ENCODE assay signal across 32 cellular contexts in genomic region chr2:98311771-98312545, GRCh38. TPM values are rescaled to one million over a fixed set of nuclear protein-coding genes. Genes with fewer than 3 reads are reported as not detected.
A peak's percentile ranks its signal among the peaks of the same experiment; 100 is the strongest.
DNase-seq lines count a peak whose midpoint lies in the region; ATAC-seq, FAIRE-seq and TF ChIP-seq lines count a peak whose summit lies in the region.
"Had no signal": no experiment of that assay in that cellular context is flagged by ENCODE, and none has a peak within 500 bp of the region (broad histone marks: within the 10 kb centered on the region; RNA-seq: fewer than 3 reads in every experiment).

No MANE protein-coding gene starts in this region.

- H3K27ac ChIP-seq in GM23338 (ENCODE audit: low read depth): no peak overlapping the region
- H3K27ac ChIP-seq in OCI-LY1 (ENCODE audit: low read depth, low read length, poor library complexity, severe bottlenecking): no peak overlapping the region
- no peak overlapping the region for H3K27ac ChIP-seq in H1 (ENCODE audit: low read depth, low read length)
- no peak overlapping the region for H3K27ac ChIP-seq in left ventricle myocardium inferior (replicated peaks)
- H3K27ac ChIP-seq: ovary, SJSA1, upper lobe of left lung had no signal

- peaks cover 2% of the 10 kb centered on the region; the same call in 1 of the 3 replicates for H3K36me3 Mint-ChIP-seq in GM23338 (ENCODE audit: low read depth)
- no peaks in the 10 kb centered on the region for H3K36me3 Mint-ChIP-seq in stimulated activated memory B cell treated with anti-CD40 and anti-IgM and Interleukin-4, amounts not matched to agents 10 μg/mL and 1 μg/mL and 100 μg/mL, for 72 hours
- H3K36me3 Mint-ChIP-seq: activated naive CD8-positive, alpha-beta T cell treated with anti-CD3 and anti-CD28 coated beads, Interleukin-2, amount 10 ng/mL, durations not matched to agents 7 days and 5 days; CD4-positive, CD25-positive, alpha-beta regulatory T cell had no signal

- H2BK12ac ChIP-seq in H1 (ENCODE audit: low read depth, low read length): no peak overlapping the region

- no peak overlapping the region for H2BK120ac ChIP-seq in H1 (replicated peaks; ENCODE audit: low read depth, low read length)

- H3K36me3 ChIP-seq in GM23338 (ENCODE audit: insufficient read depth) (no peaks in the 10 kb centered on the region), OCI-LY1 (ENCODE audit: insufficient read depth, low read length) (no peaks in the 10 kb centered on the region), H1 (ENCODE audit: control insufficient read depth in 2 of 4, insufficient read depth in 4 of 4, low read length in 3 of 4) (no peaks in the 10 kb centered on the region), left ventricle myocardium inferior (no peaks in the 10 kb centered on the region)
- H3K36me3 ChIP-seq: ovary, SJSA1, upper lobe of left lung had no signal

- peaks cover 20% of the 10 kb centered on the region for H3K4me1 Mint-ChIP-seq in GM23338
- H3K4me1 Mint-ChIP-seq in stimulated activated memory B cell treated with anti-CD40 and anti-IgM and Interleukin-4, amounts not matched to agents 10 μg/mL and 1 μg/mL and 100 μg/mL, for 72 hours: no peaks in the 10 kb centered on the region
- H3K4me1 Mint-ChIP-seq: activated CD4-positive, alpha-beta memory T cell treated with anti-CD3 and anti-CD28 coated beads, Interleukin-2, amount 10 ng/mL, durations not matched to agents 7 days and 5 days; activated naive CD8-positive, alpha-beta T cell treated with anti-CD3 and anti-CD28 coated beads, Interleukin-2, amount 10 ng/mL, durations not matched to agents 7 days and 5 days; CD4-positive, CD25-positive, alpha-beta regulatory T cell; central memory CD8-positive, alpha-beta T cell; nephron had no signal

- H3K9me3 ChIP-seq in OCI-LY1 (ENCODE audit: low read length) (no peaks in the 10 kb centered on the region), H1 (ENCODE audit: insufficient read depth in 2 of 2, low read depth in 1 of 2, low read length in 1 of 2) (no peaks in the 10 kb centered on the region), left ventricle myocardium inferior (replicated peaks) (no peaks in the 10 kb centered on the region)
- H3K9me3 ChIP-seq: ovary, upper lobe of left lung had no signal

- WGBS in H1 (ENCODE audit: extremely low coverage in 1 of 2, insufficient coverage in 1 of 2, insufficient read length in 1 of 2, insufficient replicate concordance in 2 of 2, low coverage in 1 of 2, low lambda C conversion rate in 2 of 2, missing lambda C conversion rate in 1 of 2), 2 experiments: 86% methylated on average over 33 of the region's 33 CpGs; no CpG with 5 or more reads in 1 of the 2 experiments

- no peaks in the 10 kb centered on the region for H3K23me2 ChIP-seq in H1 (ENCODE audit: low read depth, low read length)

- H3K4me2 ChIP-seq in GM23338 (no peak overlapping the region), OCI-LY1 (ENCODE audit: low read length) (no peak overlapping the region), H1 (ENCODE audit: insufficient read depth in 1 of 2, low read depth in 2 of 2, low read length in 2 of 2) (no peak overlapping the region)
- H3K4me2 ChIP-seq: smooth muscle cell had no signal

- no peak overlapping the region for H2BK20ac ChIP-seq in H1 (ENCODE audit: low read length)

- H3K9me2 ChIP-seq in GM23338 (ENCODE audit: insufficient read depth): 0 out of 2 replicates have a peak, but pooled peaks cover 3% of the 10 kb centered on the region
- no peaks in the 10 kb centered on the region for H3K9me2 ChIP-seq in OCI-LY1 (ENCODE audit: low read depth, low read length)

- no peak overlapping the region; the same call in 1 of the 2 replicates for H4K8ac ChIP-seq in H1 (ENCODE audit: extremely low read depth, insufficient read depth, low read length)

- no peaks in the 10 kb centered on the region; the same call in 1 of the 2 replicates for H4K20me1 ChIP-seq in GM23338 (replicated peaks; ENCODE audit: insufficient read depth)
- H4K20me1 ChIP-seq in OCI-LY1 (ENCODE audit: insufficient read depth, low read length): no peaks in the 10 kb centered on the region
- no peaks in the 10 kb centered on the region for H4K20me1 ChIP-seq in H1 (replicated peaks in 1 of 2; ENCODE audit: control insufficient read depth in 1 of 2, insufficient read depth in 2 of 2, low read length in 2 of 2)

- H2AFZ ChIP-seq in GM23338 (peak overlapping the region; percentile 83), OCI-LY1 (ENCODE audit: low read length) (no peak overlapping the region), H1 (ENCODE audit: low read length) (peak overlapping the region; percentile 79; the same call in 1 of the 2 replicates)

- CTCF ChIA-PET in H1 (lab: Charles Lee; ENCODE audit: partially characterized antibody): interaction anchor here (0.5 to 2.4 kb wide), 17 partner anchors 12 to 1497 kb away, joined by 3 to 15 read pairs (median 4); no protein-coding TSS in a partner anchor

- H3K4me3 ChIP-seq in GM23338 (no peak overlapping the region), OCI-LY1 (ENCODE audit: low read depth, low read length, poor library complexity, severe bottlenecking) (no peak overlapping the region), H1 (ENCODE audit: extremely low read depth in 1 of 4, insufficient read depth in 2 of 4, low read depth in 3 of 4, low read length in 4 of 4) (no peak overlapping the region), left ventricle myocardium inferior (no peak overlapping the region)
- H3K4me3 ChIP-seq: ovary, SJSA1, smooth muscle cell, upper lobe of left lung had no signal

- no peak overlapping the region for H4K5ac ChIP-seq in H1 (ENCODE audit: insufficient read length, low read depth, low read length)

- no peak overlapping the region for H2AK5ac ChIP-seq in H1 (ENCODE audit: low read depth, low read length)

- H2BK15ac ChIP-seq in H1 (ENCODE audit: low read length): no peak overlapping the region

- POLR2A ChIA-PET in H1 (lab: Charles Lee; ENCODE audit: partially characterized antibody): no interaction called here

- H3K4me1 ChIP-seq in GM23338 (ENCODE audit: insufficient read depth): peaks cover 2% of the 10 kb centered on the region
- no peaks in the 10 kb centered on the region for H3K4me1 ChIP-seq in OCI-LY1 (ENCODE audit: insufficient read depth, low read length, severe bottlenecking)
- peaks cover 0 to 4% (median 0%) of the 10 kb centered on the region in 4 experiments; a peak in 3 of 7 replicates for H3K4me1 ChIP-seq in H1 (replicated peaks in 1 of 4; ENCODE audit: control insufficient read depth in 3 of 4, insufficient read depth in 4 of 4, low read length in 3 of 4)
- no peaks in the 10 kb centered on the region for H3K4me1 ChIP-seq in left ventricle myocardium inferior
- H3K4me1 ChIP-seq: SJSA1 had no signal

- TF ChIP-seq RAD21 in H1 (IDR thresholded peaks at IDR 0.05 in 1 of 2, conservative IDR thresholded peaks at IDR 0.05 in 1 of 2; ENCODE audit: low read depth in 2 of 2, low read length in 2 of 2): peak; percentile 41 to 67; a peak in 3 of 4 replicates

- no peak overlapping the region for H2BK5ac ChIP-seq in H1 (ENCODE audit: low read depth, low read length)

- H3K14ac ChIP-seq in H1 (ENCODE audit: insufficient read length): no peak overlapping the region

- no peak overlapping the region for H3K23ac ChIP-seq in H1 (ENCODE audit: insufficient read length)

- H3K4ac ChIP-seq in H1 (replicated peaks; ENCODE audit: insufficient read length, low read depth, low read length): no peak overlapping the region

- peaks cover 8% of the 10 kb centered on the region for H3K27me3 Mint-ChIP-seq in GM23338 (ENCODE audit: insufficient read depth, low read depth, poor library complexity)
- peaks cover 63% of the 10 kb centered on the region for H3K27me3 Mint-ChIP-seq in stimulated activated memory B cell treated with anti-CD40 and anti-IgM and Interleukin-4, amounts not matched to agents 10 μg/mL and 1 μg/mL and 100 μg/mL, for 72 hours

- H3F3A ChIP-seq in GM23338 (replicated peaks; ENCODE audit: low read depth) (no peaks in the 10 kb centered on the region), OCI-LY1 (ENCODE audit: insufficient read depth, low read length) (no peaks in the 10 kb centered on the region)

- no peak for FAIRE-seq in H1 (lab: Jason Lieb, UNC)
- FAIRE-seq: astrocyte, GM12892, kidney, RCC 7860 had no signal

- H3K79me2 ChIP-seq in GM23338 (replicated peaks; ENCODE audit: insufficient read depth) (no peaks in the 10 kb centered on the region), OCI-LY1 (ENCODE audit: insufficient read depth, low read length) (no peaks in the 10 kb centered on the region), H1 (ENCODE audit: control insufficient read depth in 1 of 2, insufficient read depth in 2 of 2, low read length in 2 of 2) (no peaks in the 10 kb centered on the region)

- H3K27me3 ChIP-seq in GM23338 (ENCODE audit: insufficient read depth): no peaks in the 10 kb centered on the region
- H3K27me3 ChIP-seq in OCI-LY1 (ENCODE audit: insufficient read depth, low read length): no peaks in the 10 kb centered on the region
- H3K27me3 ChIP-seq in H1 (replicated peaks in 1 of 4; ENCODE audit: control insufficient read depth in 3 of 4, extremely low read depth in 1 of 4, insufficient read depth in 3 of 4, low read length in 3 of 4): no peaks in the 10 kb centered on the region
- H3K27me3 ChIP-seq in left ventricle myocardium inferior (ENCODE audit: low read depth): peaks cover 54% of the 10 kb centered on the region
- H3K27me3 ChIP-seq: ovary, SJSA1, upper lobe of left lung had no signal

- H3K9me3 Mint-ChIP-seq in GM23338: 0 out of 3 replicates have a peak, but pooled peaks cover 2% of the 10 kb centered on the region
- no peaks in the 10 kb centered on the region for H3K9me3 Mint-ChIP-seq in stimulated activated memory B cell treated with anti-CD40 and anti-IgM and Interleukin-4, amounts not matched to agents 10 μg/mL and 1 μg/mL and 100 μg/mL, for 72 hours
- H3K9me3 Mint-ChIP-seq: activated CD4-positive, alpha-beta memory T cell treated with anti-CD3 and anti-CD28 coated beads, Interleukin-2, amount 10 ng/mL, durations not matched to agents 7 days and 5 days; central memory CD8-positive, alpha-beta T cell had no signal

- H3K4me3 Mint-ChIP-seq in GM23338: no peak overlapping the region
- no peak overlapping the region for H3K4me3 Mint-ChIP-seq in stimulated activated memory B cell treated with anti-CD40 and anti-IgM and Interleukin-4, amounts not matched to agents 10 μg/mL and 1 μg/mL and 100 μg/mL, for 72 hours
- H3K4me3 Mint-ChIP-seq: activated CD4-positive, alpha-beta memory T cell treated with anti-CD3 and anti-CD28 coated beads, Interleukin-2, amount 10 ng/mL, durations not matched to agents 7 days and 5 days; activated naive CD8-positive, alpha-beta T cell treated with anti-CD3 and anti-CD28 coated beads, Interleukin-2, amount 10 ng/mL, durations not matched to agents 7 days and 5 days; CD4-positive, CD25-positive, alpha-beta regulatory T cell; central memory CD8-positive, alpha-beta T cell; IgD-negative memory B cell; nephron had no signal

- ATAC-seq in GM23338 (peak; percentile 80), GM21423 (IDR thresholded peaks at IDR 0.05; ENCODE audit: unreplicated experiment) (no peak)
- peak; percentile 36 for ATAC-seq in stimulated activated memory B cell treated with anti-CD40 and anti-IgM and Interleukin-4, amounts not matched to agents 10 μg/mL and 1 μg/mL and 100 μg/mL, for 72 hours
- ATAC-seq: activated CD4-positive, CD25-positive, alpha-beta regulatory T cell treated with anti-CD3 and anti-CD28 coated beads, Interleukin-2, amount 50 U/mL, for 24 hours had no signal

- TF ChIP-seq CTCF in GM23338 (conservative IDR thresholded peaks at IDR 0.05; ENCODE audit: low read depth in 2 of 2): peak; percentile 57 to 73
- TF ChIP-seq CTCF in OCI-LY1 (IDR thresholded peaks at IDR 0.05; ENCODE audit: low read length): peak; percentile 26; the same call in 1 of the 2 replicates
- TF ChIP-seq CTCF in H1 (IDR thresholded peaks at IDR 0.05; ENCODE audit: control extremely low read depth in 1 of 3, insufficient read depth in 1 of 3, low read depth in 1 of 3, low read length in 3 of 3): peak; percentile 44 to 63 (median 54)
- TF ChIP-seq CTCF in left ventricle myocardium inferior (IDR thresholded peaks at IDR 0.05; ENCODE audit: borderline replicate concordance): no peak

- intact Hi-C loops in left ventricle myocardium inferior (cut with micrococcal nuclease): no loop called here

- no peak for TF ChIP-seq POLR2A in H1 (IDR thresholded peaks at IDR 0.05; ENCODE audit: control extremely low read depth in 1 of 2, low read depth in 2 of 2, low read length in 2 of 2)

- no peak overlapping the region for H4K91ac ChIP-seq in H1 (replicated peaks; ENCODE audit: insufficient read length, low read length)

- peak; percentile 61 for DNase-seq in GM23338 (ENCODE audit: low spot score)
- DNase-seq in H1 (ENCODE audit: low read depth in 1 of 2, low spot score in 2 of 2): peak in 1 of 2 experiments; percentile 78
- DNase-seq in DMS79 treated with DMSO at 0.1 percent for 48 hours (lab: John Stamatoyannopoulos, UW): no peak
- no peak for DNase-seq in left ventricle myocardium inferior
- DNase-seq: activated CD4-positive, alpha-beta memory T cell treated with anti-CD3 and anti-CD28 coated beads, Interleukin-2, amount 10 ng/mL, durations not matched to agents 7 days and 5 days; activated effector memory CD4-positive, alpha-beta T cell treated with anti-CD3 and anti-CD28 coated beads, Interleukin-2, amount 50 U/mL, for 16 hours; activated naive CD8-positive, alpha-beta T cell treated with anti-CD3 and anti-CD28 coated beads, Interleukin-2, amount 10 ng/mL, durations not matched to agents 7 days and 5 days; activated T-cell treated with anti-CD3 and anti-CD28 coated beads for 4 hours; CD4-positive, CD25-positive, alpha-beta regulatory T cell; dermis blood vessel endothelial cell; kidney; NCI-H1092 treated with DMSO at 0.1 percent for 48 hours; NCI-H187 treated with DMSO at 0.1 percent for 48 hours; NCI-H526; ovary; T-helper 1 cell; upper lobe of left lung had no signal

- H3K9ac ChIP-seq in OCI-LY1 (ENCODE audit: low read length) (no peak overlapping the region), H1 (replicated peaks in 1 of 4; ENCODE audit: extremely low read depth in 1 of 4, low read depth in 3 of 4, low read length in 3 of 4) (no peak overlapping the region)

- no peak overlapping the region for H3K27ac Mint-ChIP-seq in GM23338
- no peak overlapping the region for H3K27ac Mint-ChIP-seq in stimulated activated memory B cell treated with anti-CD40 and anti-IgM and Interleukin-4, amounts not matched to agents 10 μg/mL and 1 μg/mL and 100 μg/mL, for 72 hours
- H3K27ac Mint-ChIP-seq: activated CD4-positive, alpha-beta memory T cell treated with anti-CD3 and anti-CD28 coated beads, Interleukin-2, amount 10 ng/mL, durations not matched to agents 7 days and 5 days; activated naive CD8-positive, alpha-beta T cell treated with anti-CD3 and anti-CD28 coated beads, Interleukin-2, amount 10 ng/mL, durations not matched to agents 7 days and 5 days; CD4-positive, CD25-positive, alpha-beta regulatory T cell; IgD-negative memory B cell; nephron had no signal

- no peak for TF ChIP-seq EP300 in H1 (IDR thresholded peaks at IDR 0.05; ENCODE audit: borderline replicate concordance in 1 of 2, low read depth in 2 of 2, low read length in 2 of 2)

- no peaks in the 10 kb centered on the region for H3K79me1 ChIP-seq in H1 (ENCODE audit: low read depth, low read length)

- no peak overlapping the region for H3K56ac ChIP-seq in H1 (replicated peaks; ENCODE audit: insufficient read length, low read depth, low read length)

- peak overlapping the region; percentile 24; the same call in 1 of the 2 replicates for H3K18ac ChIP-seq in H1 (ENCODE audit: extremely low read depth, low read length)

RNA-seq across cellular contexts. Expression of gene CNGA3, which starts 34.3 kb away (rescaled TPM):
- not detected in 2 replicates for total RNA-seq in GM23338 (2014; rRNA removed; shearing (Covaris generic))
- polyA plus RNA-seq in GM23338 (2016; fragmentation: Nextera tagmentation; extraction: Ambion mirVana): not detected in 2 replicates
- total RNA-seq in H1 (2021; fragmentation: NEBNext Ultra II Directional; extraction: Animal tissue kit (Norgen Biotek cat#: 25700)): not detected in 2 replicates
- 0.02 TPM in 1 of 2 replicates, not detected in the other for polyA plus RNA-seq in H1 (2011; rRNA removed)
- 0.04 TPM for polyA plus RNA-seq in H1 (2011; cell fraction: cytosol; rRNA removed)
- 0.06 TPM for polyA plus RNA-seq in H1 (2011; cell fraction: nucleus; rRNA removed)
- polyA plus RNA-seq in H1 (2012, experiment 1 of 2): not detected in 4 replicates
- polyA plus RNA-seq in H1 (2012, experiment 2 of 2): not detected
- polyA plus RNA-seq in H1 (2013, experiment 1 of 2): 0.02 TPM
- not detected for polyA plus RNA-seq in H1 (2013, experiment 2 of 2)
- polyA minus RNA-seq in H1 (2011; rRNA and poly(A)+ RNA removed): not detected in 2 replicates
- polyA minus RNA-seq in H1 (2011; cell fraction: cytosol; rRNA and poly(A)+ RNA removed): not detected
- polyA minus RNA-seq in H1 (2011; cell fraction: nucleus; rRNA and poly(A)+ RNA removed): not detected
- not detected for total RNA-seq in left ventricle myocardium inferior
- total RNA-seq: activated CD4-positive, alpha-beta memory T cell treated with anti-CD3 and anti-CD28 coated beads, Interleukin-2, amount 10 ng/mL, durations not matched to agents 7 days and 5 days; activated naive CD8-positive, alpha-beta T cell treated with anti-CD3 and anti-CD28 coated beads, Interleukin-2, amount 10 ng/mL, durations not matched to agents 7 days and 5 days; astrocyte; CD4-positive, CD25-positive, alpha-beta regulatory T cell; H4; kidney; lower leg skin; mononuclear cell; SJSA1; smooth muscle cell had no signal
- polyA plus RNA-seq: CD4-positive, CD25-positive, alpha-beta regulatory T cell; IgD-negative memory B cell; smooth muscle cell had no signal
